15 cellular contexts compared by ENCODE assay signal in the genomic region with DNA sequence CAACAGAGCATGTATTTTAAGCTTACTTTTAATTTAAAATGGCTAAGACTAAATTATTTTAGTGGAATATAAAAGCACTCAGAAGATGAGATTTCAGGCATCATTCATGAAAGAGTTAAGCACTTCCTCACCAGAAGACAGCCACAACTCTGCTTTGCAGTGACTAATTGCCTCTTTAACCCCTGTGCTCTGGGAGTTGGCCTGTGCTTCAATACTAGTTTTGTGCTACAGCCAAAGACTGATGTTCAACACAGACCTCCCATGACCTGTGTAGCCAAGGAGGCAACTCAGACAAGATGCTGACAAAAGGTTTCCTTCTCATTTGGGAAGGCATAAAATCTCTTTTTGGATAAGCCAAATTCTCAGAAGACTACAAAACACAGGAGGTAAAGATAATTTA.
DNase-seq lines count a peak whose midpoint lies in the region; ATAC-seq and TF ChIP-seq lines count a peak whose summit lies in the region.
"Had no signal": no experiment of that assay in that cellular context is flagged by ENCODE, and none has a peak within 500 bp of the region (broad histone marks: within the 10 kb centered on the region; RNA-seq: fewer than 3 reads in every experiment).

No MANE protein-coding gene starts in this region.

- no peak overlapping the region for H3K4me3 Mint-ChIP-seq in activated T-helper 2 cell treated with anti-CD3 and anti-CD28 coated beads, Interferon-gamma antibody, Interleukin-2, Interleukin-4, amounts not matched to agents 10 μg/mL and 5 μg/mL and 100 μg/mL, durations not matched to agents 14 hours and 24 hours and 36 hours (ENCODE audit: low read depth)
- H3K4me3 Mint-ChIP-seq: B cell had no signal

- no peaks in the 10 kb centered on the region for H3K9me3 Mint-ChIP-seq in activated T-helper 2 cell treated with anti-CD3 and anti-CD28 coated beads, Interferon-gamma antibody, Interleukin-2, Interleukin-4, amounts not matched to agents 10 μg/mL and 5 μg/mL and 100 μg/mL, durations not matched to agents 14 hours and 24 hours and 36 hours

- no peak for TF ChIP-seq CTCF in choroid plexus epithelial cell (conservative IDR thresholded peaks at IDR 0.05; ENCODE audit: low read depth, low read length)

- intact Hi-C loops in activated T-helper 2 cell treated with anti-CD3 and anti-CD28 coated beads, Interferon-gamma antibody, Interleukin-2, Interleukin-4, amounts not matched to agents 10 μg/mL and 5 μg/mL and 100 μg/mL, durations not matched to agents 14 hours and 24 hours and 36 hours (cut with micrococcal nuclease): no loop called here

- H3K27me3 Mint-ChIP-seq in activated T-helper 2 cell treated with anti-CD3 and anti-CD28 coated beads, Interferon-gamma antibody, Interleukin-2, Interleukin-4, amounts not matched to agents 10 μg/mL and 5 μg/mL and 100 μg/mL, durations not matched to agents 14 hours and 24 hours and 36 hours (ENCODE audit: low read depth): no peaks in the 10 kb centered on the region
- H3K27me3 Mint-ChIP-seq: B cell had no signal

- no peaks in the 10 kb centered on the region for H3K4me1 Mint-ChIP-seq in activated T-helper 2 cell treated with anti-CD3 and anti-CD28 coated beads, Interferon-gamma antibody, Interleukin-2, Interleukin-4, amounts not matched to agents 10 μg/mL and 5 μg/mL and 100 μg/mL, durations not matched to agents 14 hours and 24 hours and 36 hours (ENCODE audit: low read depth)
- H3K4me1 Mint-ChIP-seq: B cell had no signal

- ATAC-seq in HG02571 (IDR thresholded peaks at IDR 0.05; ENCODE audit: unreplicated experiment): no peak
- ATAC-seq: gastrocnemius medialis had no signal

- no peaks in the 10 kb centered on the region for H3K36me3 Mint-ChIP-seq in activated T-helper 2 cell treated with anti-CD3 and anti-CD28 coated beads, Interferon-gamma antibody, Interleukin-2, Interleukin-4, amounts not matched to agents 10 μg/mL and 5 μg/mL and 100 μg/mL, durations not matched to agents 14 hours and 24 hours and 36 hours (ENCODE audit: low read depth)

- H3K27ac Mint-ChIP-seq in activated T-helper 2 cell treated with anti-CD3 and anti-CD28 coated beads, Interferon-gamma antibody, Interleukin-2, Interleukin-4, amounts not matched to agents 10 μg/mL and 5 μg/mL and 100 μg/mL, durations not matched to agents 14 hours and 24 hours and 36 hours: no peak overlapping the region
- H3K27ac Mint-ChIP-seq: B cell had no signal

- DNase-seq in EL: peak; percentile 4
- DNase-seq in NCI-H69 (lab: John Stamatoyannopoulos, UW): peak; percentile 80
- peak; percentile 60 for DNase-seq in choroid plexus epithelial cell (ENCODE audit: low read depth)
- DNase-seq in left kidney (ENCODE audit: low read depth, low spot score): peak; percentile 58
- no peak for DNase-seq in activated T-helper 2 cell treated with anti-CD3 and anti-CD28 coated beads, Interferon-gamma antibody, Interleukin-2, Interleukin-4, amounts not matched to agents 10 μg/mL and 5 μg/mL and 100 μg/mL, durations not matched to agents 14 hours and 24 hours and 36 hours (ENCODE audit: low spot score)
- DNase-seq in OCI-M1 (lab: John Stamatoyannopoulos, UW): no peak
- DNase-seq in NCI-H1092 (lab: John Stamatoyannopoulos, UW): no peak
- DNase-seq: activated CD4-positive, CD25-positive, alpha-beta regulatory T cell treated with anti-CD3 and anti-CD28 coated beads, Interleukin-2, amount 50 U/mL, for 72 hours; gastrocnemius medialis; KBM-7; NCI-H2029 treated with DMSO at 0.1 percent for 48 hours; stimulated activated CD4-positive, alpha-beta T cell treated with anti-CD3 and anti-CD28 coated beads, Interleukin-4, amount 100 ng/mL, for 1 hour; uterus had no signal

- H3K4me3 ChIP-seq in choroid plexus epithelial cell (ENCODE audit: low read depth, low read length): no peak overlapping the region
- H3K4me3 ChIP-seq: gastrocnemius medialis, uterus had no signal

Comparison
In these comparisons a context has a peak if more than half of its experiments do, and no peak if none do; other contexts are left out.
1. DNase-seq: peak in EL (single experiment), NCI-H69 (single experiment), choroid plexus epithelial cell (single experiment) and left kidney (single experiment); none in activated T-helper 2 cell treated with anti-CD3 and anti-CD28 coated beads, Interferon-gamma antibody, Interleukin-2, Interleukin-4, amounts not matched to agents 10 μg/mL and 5 μg/mL and 100 μg/mL, durations not matched to agents 14 hours and 24 hours and 36 hours (single experiment), OCI-M1 (single experiment) and NCI-H1092 (single experiment).